ENCODE assay signal across 8 cellular contexts in genomic region chr7:33904680-33905388, GRCh38. TPM values are rescaled to one million over a fixed set of nuclear protein-coding genes. Genes with fewer than 3 reads are reported as not detected.
DNase-seq lines count a peak whose midpoint lies in the region; ATAC-seq lines count a peak whose summit lies in the region.

No MANE protein-coding gene starts in this region.

- no peak overlapping the region for H3K27ac ChIP-seq in HUES64 (ENCODE audit: low read depth, low read length)

- peaks cover 62% of the 10 kb centered on the region for H3K27me3 Mint-ChIP-seq in activated T-helper 17 cell treated with anti-CD3 and anti-CD28 coated beads, Interleukin-2, amount 50 U/mL, for 72 hours

- H3K4me3 ChIP-seq in HUES64 (ENCODE audit: low read length) = peak overlapping the region; percentile 66

- peaks cover 17% of the 10 kb centered on the region for H3K4me1 ChIP-seq in HUES64 (ENCODE audit: insufficient read depth, low read length)

- no peak overlapping the region for H3K27ac Mint-ChIP-seq in activated T-helper 17 cell treated with anti-CD3 and anti-CD28 coated beads, Interleukin-2, amount 50 U/mL, for 72 hours

- H3K36me3 ChIP-seq in HUES64 (ENCODE audit: insufficient read depth, low read length) = no peaks in the 10 kb centered on the region

- H3K4me3 Mint-ChIP-seq in activated T-helper 17 cell treated with anti-CD3 and anti-CD28 coated beads, Interleukin-2, amount 50 U/mL, for 72 hours = peak overlapping the region; percentile 64

- H3K27me3 ChIP-seq in HUES64 (ENCODE audit: insufficient read depth, low read length) = peaks cover 69% of the 10 kb centered on the region

- DNase-seq in DMS79 treated with DMSO at 0.1 percent for 48 hours (lab: John Stamatoyannopoulos, UW) (peak; percentile 45), DMS79 (lab: John Stamatoyannopoulos, UW) (no peak), glomerular visceral epithelial cell (ENCODE audit: extremely low spot score) (peak; percentile 47), occipital lobe (lab: John Stamatoyannopoulos, UW) (peak; percentile 18), GM19240 (ENCODE audit: insufficient read length, low spot score) (no peak)

- ATAC-seq in activated T-helper 17 cell treated with anti-CD3 and anti-CD28 coated beads, Interleukin-2, amount 50 U/mL, for 72 hours (replicated peaks) = peak; percentile 60
- no peak for ATAC-seq in GM19463 (IDR thresholded peaks at IDR 0.05; ENCODE audit: unreplicated experiment)

- under 1% methylated on average over 64 of the region's 66 CpGs for WGBS in HUES64

- peak overlapping the region; percentile 49 for H3K9ac ChIP-seq in HUES64 (ENCODE audit: low read depth, low read length)

- no peaks in the 10 kb centered on the region for H3K9me3 Mint-ChIP-seq in activated T-helper 17 cell treated with anti-CD3 and anti-CD28 coated beads, Interleukin-2, amount 50 U/mL, for 72 hours

- peaks cover 5% of the 10 kb centered on the region for H3K4me1 Mint-ChIP-seq in activated T-helper 17 cell treated with anti-CD3 and anti-CD28 coated beads, Interleukin-2, amount 50 U/mL, for 72 hours

- H3K9me3 ChIP-seq in HUES64 (ENCODE audit: insufficient read depth, low read depth, low read length) = no peaks in the 10 kb centered on the region

- no peaks in the 10 kb centered on the region for H3K36me3 Mint-ChIP-seq in activated T-helper 17 cell treated with anti-CD3 and anti-CD28 coated beads, Interleukin-2, amount 50 U/mL, for 72 hours (ENCODE audit: low read depth)

RNA-seq across cellular contexts. Expression of gene BMPER, which starts 0.5 kb away (rescaled TPM):
- polyA plus RNA-seq in HUES64 (2013, experiment 1 of 2) = 1.3 TPM
- polyA plus RNA-seq in HUES64 (2013, experiment 2 of 2) = 2.5 TPM
- under 1 TPM in 1 of 2 donors, not detected in 1; 0.45 TPM for total RNA-seq in activated T-helper 17 cell treated with anti-CD3 and anti-CD28 coated beads, Interleukin-2, amount 50 U/mL, for 72 hours
- total RNA-seq in occipital lobe = 4.5 TPM

Comparison
In these comparisons a context has a peak if more than half of its experiments do, and no peak if none do; other contexts are left out.
1. DNase-seq: peak in DMS79 treated with DMSO at 0.1 percent for 48 hours (single experiment), glomerular visceral epithelial cell (single experiment) and occipital lobe (single experiment); none in DMS79 (single experiment) and GM19240 (single experiment).